ENCODE assay signal across 1 cellular context in the genomic region with DNA sequence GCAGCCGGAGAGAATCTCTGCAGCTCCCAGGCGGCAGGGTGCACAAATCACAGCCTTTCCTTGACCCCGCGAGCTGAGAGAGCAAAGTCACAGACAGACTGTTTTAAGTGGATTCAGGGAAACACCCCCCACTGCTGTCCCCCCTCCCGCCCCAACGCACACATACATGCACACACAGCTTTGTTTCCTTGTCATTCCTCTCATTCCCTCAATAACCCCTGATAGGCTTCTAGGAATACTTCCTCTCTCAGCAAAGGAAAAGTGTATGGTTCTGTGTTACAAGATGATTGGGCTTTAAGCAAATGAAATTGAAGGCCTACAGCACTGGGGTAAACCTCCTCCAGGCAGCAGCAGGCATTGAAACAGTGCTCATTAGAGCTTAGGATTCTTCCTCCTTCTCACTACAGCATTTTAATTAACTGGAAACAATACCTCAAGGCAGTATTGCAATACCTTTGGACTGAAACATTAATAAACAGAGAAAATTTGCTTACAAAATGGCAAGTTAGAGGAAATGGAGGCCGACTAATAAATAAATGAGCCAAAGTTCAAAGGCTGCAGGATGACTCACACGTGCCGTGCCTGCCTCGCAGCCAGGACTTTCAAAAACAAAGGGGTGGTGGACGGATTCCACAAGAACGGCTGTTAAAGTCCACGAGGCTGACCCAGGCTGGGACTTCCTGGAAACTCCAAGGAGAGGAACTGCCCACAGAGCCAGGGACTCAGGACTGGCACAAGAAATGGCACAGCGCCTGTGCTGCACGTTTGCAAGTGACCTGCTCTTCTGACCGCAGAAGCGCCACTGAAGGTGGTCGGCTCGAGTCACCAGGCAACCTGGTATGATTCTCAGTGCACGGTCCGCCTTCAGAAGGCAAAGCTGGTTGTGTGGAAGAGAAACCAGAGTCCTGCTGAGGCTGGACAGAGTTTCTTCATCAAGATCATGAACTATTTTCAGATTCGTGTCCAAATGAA.
TF ChIP-seq lines count a peak whose summit lies in the region.

No MANE protein-coding gene starts in this region.

TF ChIP-seq in GM23338, 12 proteins besides CTCF, POLR2A, EP300 and RAD21 (continued from another document):
- TF ChIP-seq, protein P1, sequence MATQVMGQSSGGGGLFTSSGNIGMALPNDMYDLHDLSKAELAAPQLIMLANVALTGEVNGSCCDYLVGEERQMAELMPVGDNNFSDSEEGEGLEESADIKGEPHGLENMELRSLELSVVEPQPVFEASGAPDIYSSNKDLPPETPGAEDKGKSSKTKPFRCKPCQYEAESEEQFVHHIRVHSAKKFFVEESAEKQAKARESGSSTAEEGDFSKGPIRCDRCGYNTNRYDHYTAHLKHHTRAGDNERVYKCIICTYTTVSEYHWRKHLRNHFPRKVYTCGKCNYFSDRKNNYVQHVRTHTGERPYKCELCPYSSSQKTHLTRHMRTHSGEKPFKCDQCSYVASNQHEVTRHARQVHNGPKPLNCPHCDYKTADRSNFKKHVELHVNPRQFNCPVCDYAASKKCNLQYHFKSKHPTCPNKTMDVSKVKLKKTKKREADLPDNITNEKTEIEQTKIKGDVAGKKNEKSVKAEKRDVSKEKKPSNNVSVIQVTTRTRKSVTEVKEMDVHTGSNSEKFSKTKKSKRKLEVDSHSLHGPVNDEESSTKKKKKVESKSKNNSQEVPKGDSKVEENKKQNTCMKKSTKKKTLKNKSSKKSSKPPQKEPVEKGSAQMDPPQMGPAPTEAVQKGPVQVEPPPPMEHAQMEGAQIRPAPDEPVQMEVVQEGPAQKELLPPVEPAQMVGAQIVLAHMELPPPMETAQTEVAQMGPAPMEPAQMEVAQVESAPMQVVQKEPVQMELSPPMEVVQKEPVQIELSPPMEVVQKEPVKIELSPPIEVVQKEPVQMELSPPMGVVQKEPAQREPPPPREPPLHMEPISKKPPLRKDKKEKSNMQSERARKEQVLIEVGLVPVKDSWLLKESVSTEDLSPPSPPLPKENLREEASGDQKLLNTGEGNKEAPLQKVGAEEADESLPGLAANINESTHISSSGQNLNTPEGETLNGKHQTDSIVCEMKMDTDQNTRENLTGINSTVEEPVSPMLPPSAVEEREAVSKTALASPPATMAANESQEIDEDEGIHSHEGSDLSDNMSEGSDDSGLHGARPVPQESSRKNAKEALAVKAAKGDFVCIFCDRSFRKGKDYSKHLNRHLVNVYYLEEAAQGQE (IDR thresholded peaks at IDR 0.05; ENCODE audit: unreplicated experiment) = no peak
- TF ChIP-seq NANOG (IDR thresholded peaks at IDR 0.05; ENCODE audit: borderline replicate concordance) (no peak), EZH2phosphoT487 (IDR thresholded peaks at IDR 0.05; ENCODE audit: unreplicated experiment) (no peak), EZH2 (IDR thresholded peaks at IDR 0.05; ENCODE audit: low read depth, unreplicated experiment) (no peak)
